Comparison of ENCODE assay signal across 14 cellular contexts in genomic region chr2:228590681-228591080, GRCh38.
DNase-seq lines count a peak whose midpoint lies in the region; ATAC-seq and TF ChIP-seq lines count a peak whose summit lies in the region.
"Had no signal": no experiment of that assay in that cellular context is flagged by ENCODE, and none has a peak within 500 bp of the region (broad histone marks: within the 10 kb centered on the region; RNA-seq: fewer than 3 reads in every experiment).

No MANE protein-coding gene starts in this region.

- intact Hi-C loops in left colon (cut with DNase I, micrococcal nuclease) (no loop called here), CD14-positive monocyte (cut with micrococcal nuclease) (no loop called here)

- no peak overlapping the region for H3K4me3 Mint-ChIP-seq in CD14-positive monocyte
- H3K4me3 Mint-ChIP-seq: B cell, brain had no signal

- H3K36me3 Mint-ChIP-seq in CD14-positive monocyte = no peaks in the 10 kb centered on the region
- H3K36me3 Mint-ChIP-seq: brain had no signal

- TF ChIP-seq CTCF in CD14-positive monocyte (IDR thresholded peaks at IDR 0.05) = no peak

- peaks cover 0 to 2% (median 1%) of the 10 kb centered on the region in 3 donors for H3K27me3 Mint-ChIP-seq in CD14-positive monocyte (ENCODE audit: low read depth in 3 of 3)
- H3K27me3 Mint-ChIP-seq: B cell had no signal

- peak; percentile 98 for ATAC-seq in GM18499 (IDR thresholded peaks at IDR 0.05; ENCODE audit: insufficient read depth, unreplicated experiment)
- peak; percentile 66 for ATAC-seq in GM19452 (IDR thresholded peaks at IDR 0.05; ENCODE audit: unreplicated experiment)
- ATAC-seq in HG02798 (IDR thresholded peaks at IDR 0.05; ENCODE audit: poor library complexity, unreplicated experiment) = peak; percentile 80
- peak; percentile 94 for ATAC-seq in HG03442 (IDR thresholded peaks at IDR 0.05; ENCODE audit: unreplicated experiment)
- ATAC-seq in left colon = no peak

- H3K27ac Mint-ChIP-seq in CD14-positive monocyte = no peak overlapping the region
- H3K27ac Mint-ChIP-seq: B cell, brain had no signal

- H3K36me3 ChIP-seq in H7 (replicated peaks; ENCODE audit: control insufficient read depth, insufficient read depth, low read length) = no peaks in the 10 kb centered on the region
- H3K36me3 ChIP-seq: SJCRH30 had no signal

- peaks cover 0 to 9% (median 5%) of the 10 kb centered on the region in 7 donors for H3K9me3 Mint-ChIP-seq in CD14-positive monocyte
- H3K9me3 Mint-ChIP-seq: brain had no signal

- no peaks in the 10 kb centered on the region for H3K4me1 Mint-ChIP-seq in CD14-positive monocyte
- H3K4me1 Mint-ChIP-seq: B cell had no signal

- DNase-seq in H7 (no peak), left colon (no peak), CD14-positive monocyte (ENCODE audit: low spot score) (no peak), A172 (ENCODE audit: low spot score) (no peak)
- DNase-seq: HCEC 1CT, NCI-H524, retina, SJCRH30 had no signal

- no peaks in the 10 kb centered on the region for H3K27me3 ChIP-seq in H7 (ENCODE audit: control insufficient read depth, insufficient read depth, low read length)
- H3K27me3 ChIP-seq: SJCRH30 had no signal

- H3K4me3 ChIP-seq in H7 (ENCODE audit: insufficient read depth, low read depth, low read length) = no peak overlapping the region
- H3K4me3 ChIP-seq: SJCRH30 had no signal
